In genomic region chr10:102501201-102502028, GRCh38 we compare ENCODE assay signal across 10 cellular contexts. TPM values are rescaled to one million over a fixed set of nuclear protein-coding genes. Genes with fewer than 3 reads are reported as not detected.
DNase-seq lines count a peak whose midpoint lies in the region; ATAC-seq and TF ChIP-seq lines count a peak whose summit lies in the region.
"Had no signal": no experiment of that assay in that cellular context is flagged by ENCODE, and none has a peak within 500 bp of the region (broad histone marks: within the 10 kb centered on the region; RNA-seq: fewer than 3 reads in every experiment).

No MANE protein-coding gene starts in this region.

- intact Hi-C loops in IMR-90 (cut with micrococcal nuclease): loop anchor here (1.0 to 5.0 kb wide), 2 partner anchors 175 to 211 kb away; partner anchors contain the start of genes ARL3 and SFXN2
- intact Hi-C loops in activated T-helper 1 cell treated with anti-CD3 and anti-CD28 coated beads, Interleukin-12 subunit alpha, Interleukin-12 subunit beta, Interleukin-2, Interleukin-4 antibody, amounts not matched to agents 30 ng/mL and 10 ng/mL and 1 ng/mL, durations not matched to agents 14 hours and 24 hours and 36 hours (cut with micrococcal nuclease): loop anchor here (1.0 to 5.0 kb wide), 24 partner anchors 22 to 895 kb away; partner anchors contain the start of genes ARL3, ARMH3, ATP5MK and BORCS7

- H3K4me3 ChIP-seq in AG04449 (ENCODE audit: low read depth, low read length) (peak overlapping the region; percentile 59), IMR-90 (ENCODE audit: insufficient read depth, low read depth, low read length) (peak overlapping the region; percentile 60), mucosa of rectum (ENCODE audit: low read length in 2 of 2) (peak overlapping the region; percentile 85 to 97)

- no peaks in the 10 kb centered on the region for H3K27me3 Mint-ChIP-seq in activated T-helper 1 cell treated with anti-CD3 and anti-CD28 coated beads, Interleukin-12 subunit alpha, Interleukin-12 subunit beta, Interleukin-2, Interleukin-4 antibody, amounts not matched to agents 30 ng/mL and 10 ng/mL and 1 ng/mL, durations not matched to agents 14 hours and 24 hours and 36 hours (ENCODE audit: insufficient read depth)
- H3K27me3 Mint-ChIP-seq: activated CD4-positive, alpha-beta memory T cell treated with anti-CD3 and anti-CD28 coated beads, Interleukin-2, amount 10 ng/mL, durations not matched to agents 7 days and 5 days had no signal

- H3K14ac ChIP-seq in IMR-90 (replicated peaks; ENCODE audit: low read depth, low read length): peak overlapping the region; percentile 87

- H3K18ac ChIP-seq in IMR-90 (ENCODE audit: low read depth, low read length): no peak overlapping the region

- H3K4ac ChIP-seq in IMR-90 (ENCODE audit: low read depth, low read length): peak overlapping the region; percentile 82

- peak overlapping the region; percentile 7 to 62; a peak in 3 of 4 replicates for H4K8ac ChIP-seq in IMR-90 (ENCODE audit: low read depth in 2 of 2, low read length in 2 of 2)

- peaks cover 5 to 50% of the 10 kb centered on the region in 2 experiments for H3K79me1 ChIP-seq in IMR-90 (ENCODE audit: low read depth in 1 of 2, low read length in 2 of 2)

- H3K4me3 Mint-ChIP-seq in activated T-helper 1 cell treated with anti-CD3 and anti-CD28 coated beads, Interleukin-12 subunit alpha, Interleukin-12 subunit beta, Interleukin-2, Interleukin-4 antibody, amounts not matched to agents 30 ng/mL and 10 ng/mL and 1 ng/mL, durations not matched to agents 14 hours and 24 hours and 36 hours: no peak overlapping the region
- H3K4me3 Mint-ChIP-seq: activated CD4-positive, alpha-beta memory T cell treated with anti-CD3 and anti-CD28 coated beads, Interleukin-2, amount 10 ng/mL, durations not matched to agents 7 days and 5 days; nephron progenitor cell had no signal

- in situ Hi-C loops in IMR-90 (cut with MboI; ENCODE audit: low sequenced_read_pairs): no loop called here

- peak overlapping the region; percentile 81 for H3K23ac ChIP-seq in IMR-90 (ENCODE audit: low read depth, low read length)

- H4K5ac ChIP-seq in IMR-90 (ENCODE audit: low read depth, low read length): peak overlapping the region; percentile 22; the same call in 1 of the 2 replicates

- TF ChIP-seq CTCF in AG04449 (IDR thresholded peaks at IDR 0.05; ENCODE audit: insufficient read depth, low read length, missing control alignments) (no peak), IMR-90 (conservative IDR thresholded peaks at IDR 0.05; ENCODE audit: low read depth, low read length) (no peak)

- no peaks in the 10 kb centered on the region for H3K9me3 Mint-ChIP-seq in activated T-helper 1 cell treated with anti-CD3 and anti-CD28 coated beads, Interleukin-12 subunit alpha, Interleukin-12 subunit beta, Interleukin-2, Interleukin-4 antibody, amounts not matched to agents 30 ng/mL and 10 ng/mL and 1 ng/mL, durations not matched to agents 14 hours and 24 hours and 36 hours
- H3K9me3 Mint-ChIP-seq: activated CD4-positive, alpha-beta memory T cell treated with anti-CD3 and anti-CD28 coated beads, Interleukin-2, amount 10 ng/mL, durations not matched to agents 7 days and 5 days; nephron progenitor cell had no signal

- peak overlapping the region; percentile 45 for H2AFZ ChIP-seq in IMR-90 (replicated peaks; ENCODE audit: low read length, poor library complexity)

- TF ChIP-seq RAD21 in IMR-90 (IDR thresholded peaks at IDR 0.05; ENCODE audit: low read length): no peak

- no peak overlapping the region for H2BK15ac ChIP-seq in IMR-90 (ENCODE audit: low read depth, low read length)

- 0 out of 2 replicates have a peak overlapping the region, but pooled peaks have one; percentile 7 for H4K91ac ChIP-seq in IMR-90 (ENCODE audit: insufficient read depth, low read depth, low read length)

- POLR2A ChIA-PET in AG04449 (lab: Yijun Ruan, JAX): no interaction called here
- POLR2A ChIA-PET in IMR-90 (lab: Charles Lee; ENCODE audit: unreplicated experiment): no interaction called here

- no peaks in the 10 kb centered on the region for H3K36me3 ChIP-seq in IMR-90 (ENCODE audit: control insufficient read depth, insufficient read depth, low read length)
- no peaks in the 10 kb centered on the region for H3K36me3 ChIP-seq in mucosa of rectum (ENCODE audit: control insufficient read depth in 2 of 2, insufficient read depth in 2 of 2, low read length in 2 of 2)

- H2AK5ac ChIP-seq in IMR-90 (ENCODE audit: low read depth, low read length): peak overlapping the region; percentile 65; the same call in 1 of the 2 replicates

- dilution Hi-C loops in IMR-90 (cut with HindIII; ENCODE audit: low sequenced_read_pairs, unreplicated experiment): loop anchor here (10.0 kb wide), 1 partner anchor 73 kb away; no protein-coding TSS in a partner anchor

- peaks cover 61% of the 10 kb centered on the region for H4K20me1 ChIP-seq in IMR-90 (ENCODE audit: insufficient read depth, low read length)

- ATAC-seq in IMR-90 (ENCODE audit: low read depth): no peak

- H3K4me1 Mint-ChIP-seq in activated T-helper 1 cell treated with anti-CD3 and anti-CD28 coated beads, Interleukin-12 subunit alpha, Interleukin-12 subunit beta, Interleukin-2, Interleukin-4 antibody, amounts not matched to agents 30 ng/mL and 10 ng/mL and 1 ng/mL, durations not matched to agents 14 hours and 24 hours and 36 hours (ENCODE audit: low read depth): peaks cover 28% of the 10 kb centered on the region

- peak overlapping the region; percentile 9 for H2BK5ac ChIP-seq in IMR-90 (ENCODE audit: low read depth, low read length, poor library complexity, severe bottlenecking)

- TSS peak; percentile 28 for BruUV-seq in IMR-90 (replicated peaks; lab: Mats Ljungman, UMichigan)

- no peak overlapping the region for H2BK120ac ChIP-seq in IMR-90 (ENCODE audit: low read depth, low read length)

- H3K27me3 ChIP-seq in IMR-90 (ENCODE audit: control insufficient read depth, insufficient read depth, low read length) (no peaks in the 10 kb centered on the region), mucosa of rectum (ENCODE audit: control insufficient read depth in 2 of 2, insufficient read depth in 2 of 2, low read length in 2 of 2) (no peaks in the 10 kb centered on the region)

- H3K9me3 ChIP-seq in IMR-90 (ENCODE audit: control insufficient read depth, insufficient read depth, low read length): no peaks in the 10 kb centered on the region
- no peaks in the 10 kb centered on the region for H3K9me3 ChIP-seq in mucosa of rectum (ENCODE audit: control insufficient read depth in 2 of 2, low read length in 2 of 2)

- peak overlapping the region; percentile 68 for H3K27ac ChIP-seq in IMR-90 (ENCODE audit: insufficient read depth, low read length)
- peak overlapping the region; percentile 75 to 95 for H3K27ac ChIP-seq in mucosa of rectum (ENCODE audit: low read depth in 2 of 2, low read length in 2 of 2)

- CTCF ChIA-PET in AG04449 (lab: Yijun Ruan, JAX) (interaction anchor here (0.9 to 12.2 kb wide), 7 partner anchors 16 to 95 kb away, joined by 3 to 300 read pairs (median 4); no protein-coding TSS in a partner anchor), IMR-90 (lab: Yijun Ruan, JAX) (no interaction called here)

- peak overlapping the region; percentile 80 for H2AK9ac ChIP-seq in IMR-90 (replicated peaks; ENCODE audit: low read depth, low read length, poor library complexity)

- H3K4me1 ChIP-seq in IMR-90 (ENCODE audit: control insufficient read depth, insufficient read depth, low read length) (peaks cover 3% of the 10 kb centered on the region), mucosa of rectum (ENCODE audit: control insufficient read depth in 2 of 2, insufficient read depth in 2 of 2, low read length in 2 of 2) (peaks cover 16 to 30% of the 10 kb centered on the region in 2 donors)

- H3K36me3 Mint-ChIP-seq in activated T-helper 1 cell treated with anti-CD3 and anti-CD28 coated beads, Interleukin-12 subunit alpha, Interleukin-12 subunit beta, Interleukin-2, Interleukin-4 antibody, amounts not matched to agents 30 ng/mL and 10 ng/mL and 1 ng/mL, durations not matched to agents 14 hours and 24 hours and 36 hours (ENCODE audit: low read depth): peaks cover 5% of the 10 kb centered on the region

- WGBS in IMR-90 (ENCODE audit: extremely low coverage in 2 of 2, insufficient read length in 1 of 2), 2 experiments: 1% methylated on average over 15 of the region's 23 CpGs; no CpG with 5 or more reads in 1 of the 2 experiments

- H3K9ac ChIP-seq in IMR-90 (ENCODE audit: low read depth, low read length) (peak overlapping the region; percentile 91), mucosa of rectum (ENCODE audit: low read depth in 1 of 2, low read length in 2 of 2) (peak overlapping the region; percentile 73 to 97)

- peaks cover 8% of the 10 kb centered on the region; the same call in 1 of the 2 replicates for H3K9me1 ChIP-seq in IMR-90 (ENCODE audit: insufficient read depth, low read length)

- no peak overlapping the region for H2BK20ac ChIP-seq in IMR-90 (ENCODE audit: low read depth, low read length)

- DNase-seq in AG04449 (ENCODE audit: low read depth, low spot score) (no peak), IMR-90 (peak; percentile 25), dermis blood vessel endothelial cell (peak; percentile 39), islet precursor cell (no peak), NCI-H187 treated with DMSO at 0.1 percent for 48 hours (lab: John Stamatoyannopoulos, UW) (no peak)
- no peak for DNase-seq in activated CD4-positive, alpha-beta T cell treated with anti-CD3 and anti-CD28 coated beads, Interleukin-2, amount 50 U/mL, for 1 hour
- no peak for DNase-seq in activated T-helper 1 cell treated with anti-CD3 and anti-CD28 coated beads, Interleukin-12 subunit alpha, Interleukin-12 subunit beta, Interleukin-2, Interleukin-4 antibody, amounts not matched to agents 30 ng/mL and 10 ng/mL and 1 ng/mL, durations not matched to agents 14 hours and 24 hours and 36 hours (ENCODE audit: low spot score)

- peak overlapping the region; percentile 75 for H3K56ac ChIP-seq in IMR-90 (ENCODE audit: extremely low read depth, insufficient read depth, low read length)

- peak; percentile 68 for TF ChIP-seq POLR2A in IMR-90 (IDR thresholded peaks at IDR 0.05; ENCODE audit: low read depth, low read length)

- no peak overlapping the region for H3K27ac Mint-ChIP-seq in activated T-helper 1 cell treated with anti-CD3 and anti-CD28 coated beads, Interleukin-12 subunit alpha, Interleukin-12 subunit beta, Interleukin-2, Interleukin-4 antibody, amounts not matched to agents 30 ng/mL and 10 ng/mL and 1 ng/mL, durations not matched to agents 14 hours and 24 hours and 36 hours
- H3K27ac Mint-ChIP-seq: activated CD4-positive, alpha-beta memory T cell treated with anti-CD3 and anti-CD28 coated beads, Interleukin-2, amount 10 ng/mL, durations not matched to agents 7 days and 5 days; nephron progenitor cell had no signal

- H3K4me2 ChIP-seq in IMR-90 (ENCODE audit: low read depth, low read length): peak overlapping the region; percentile 96

RNA-seq across cellular contexts. Expression of gene ACTR1A, which starts 1.1 kb away (rescaled TPM):
- total RNA-seq in IMR-90 (2012; rRNA removed) (126 and 157 TPM in 2 replicates), dermis blood vessel endothelial cell (154 and 244 TPM in 2 replicates)
- 142 and 155 TPM in 2 replicates for polyA plus RNA-seq in IMR-90 (2012; rRNA removed)
- 97.3 and 131 TPM in 2 replicates for polyA plus RNA-seq in IMR-90 (2012; cell fraction: cytosol; rRNA removed)
- polyA plus RNA-seq in IMR-90 (2012; cell fraction: nucleus; rRNA removed; ENCODE audit: low replicate concordance): 83.9 and 84.0 TPM in 2 replicates
- 61.0 and 66.1 TPM in 2 replicates for total RNA-seq in activated T-helper 1 cell treated with anti-CD3 and anti-CD28 coated beads, Interleukin-12 subunit alpha, Interleukin-12 subunit beta, Interleukin-2, Interleukin-4 antibody, amounts not matched to agents 30 ng/mL and 10 ng/mL and 1 ng/mL, durations not matched to agents 14 hours and 24 hours and 36 hours

RNA-seq across cellular contexts. Expression of gene SUFU, which starts 2.4 kb away (rescaled TPM):
- total RNA-seq in IMR-90 (2012; rRNA removed) (2.2 TPM in 2 replicates), dermis blood vessel endothelial cell (3.1 and 9.7 TPM in 2 replicates)
- polyA plus RNA-seq in IMR-90 (2012; rRNA removed): 10.0 and 11.0 TPM in 2 replicates
- polyA plus RNA-seq in IMR-90 (2012; cell fraction: cytosol; rRNA removed): 6.7 and 10.8 TPM in 2 replicates
- 15.7 and 18.1 TPM in 2 replicates for polyA plus RNA-seq in IMR-90 (2012; cell fraction: nucleus; rRNA removed; ENCODE audit: low replicate concordance)
- 9.3 and 11.6 TPM in 2 replicates for total RNA-seq in activated T-helper 1 cell treated with anti-CD3 and anti-CD28 coated beads, Interleukin-12 subunit alpha, Interleukin-12 subunit beta, Interleukin-2, Interleukin-4 antibody, amounts not matched to agents 30 ng/mL and 10 ng/mL and 1 ng/mL, durations not matched to agents 14 hours and 24 hours and 36 hours

RNA-seq across cellular contexts. Expression of gene C10orf95, which starts 50.1 kb away (rescaled TPM):
- not detected in 2 replicates for total RNA-seq in IMR-90 (2012; rRNA removed)
- polyA plus RNA-seq in IMR-90 (2012; rRNA removed): not detected in 2 replicates
- polyA plus RNA-seq in IMR-90 (2012; cell fraction: cytosol; rRNA removed): 0.04 TPM in 1 of 2 replicates, not detected in the other
- not detected in 2 replicates for polyA plus RNA-seq in IMR-90 (2012; cell fraction: nucleus; rRNA removed; ENCODE audit: low replicate concordance)
- total RNA-seq in dermis blood vessel endothelial cell: 0.05 TPM in 1 of 2 replicates, not detected in the other
- 0.29 and 0.37 TPM in 2 replicates for total RNA-seq in activated T-helper 1 cell treated with anti-CD3 and anti-CD28 coated beads, Interleukin-12 subunit alpha, Interleukin-12 subunit beta, Interleukin-2, Interleukin-4 antibody, amounts not matched to agents 30 ng/mL and 10 ng/mL and 1 ng/mL, durations not matched to agents 14 hours and 24 hours and 36 hours

Comparison
In these comparisons a context has a peak if more than half of its experiments do, and no peak if none do; other contexts are left out.
1. DNase-seq: peak in IMR-90 (single experiment) and dermis blood vessel endothelial cell (single experiment); none in AG04449 (single experiment), islet precursor cell (single experiment), activated CD4-positive, alpha-beta T cell treated with anti-CD3 and anti-CD28 coated beads, Interleukin-2, amount 50 U/mL, for 1 hour (single experiment), activated T-helper 1 cell treated with anti-CD3 and anti-CD28 coated beads, Interleukin-12 subunit alpha, Interleukin-12 subunit beta, Interleukin-2, Interleukin-4 antibody, amounts not matched to agents 30 ng/mL and 10 ng/mL and 1 ng/mL, durations not matched to agents 14 hours and 24 hours and 36 hours (single experiment) and NCI-H187 treated with DMSO at 0.1 percent for 48 hours (single experiment).
2. Peak in every context shown above with its lines, with median percentiles within 50 percentile points of each other: H3K4me3 ChIP-seq.